In the genomic region with DNA sequence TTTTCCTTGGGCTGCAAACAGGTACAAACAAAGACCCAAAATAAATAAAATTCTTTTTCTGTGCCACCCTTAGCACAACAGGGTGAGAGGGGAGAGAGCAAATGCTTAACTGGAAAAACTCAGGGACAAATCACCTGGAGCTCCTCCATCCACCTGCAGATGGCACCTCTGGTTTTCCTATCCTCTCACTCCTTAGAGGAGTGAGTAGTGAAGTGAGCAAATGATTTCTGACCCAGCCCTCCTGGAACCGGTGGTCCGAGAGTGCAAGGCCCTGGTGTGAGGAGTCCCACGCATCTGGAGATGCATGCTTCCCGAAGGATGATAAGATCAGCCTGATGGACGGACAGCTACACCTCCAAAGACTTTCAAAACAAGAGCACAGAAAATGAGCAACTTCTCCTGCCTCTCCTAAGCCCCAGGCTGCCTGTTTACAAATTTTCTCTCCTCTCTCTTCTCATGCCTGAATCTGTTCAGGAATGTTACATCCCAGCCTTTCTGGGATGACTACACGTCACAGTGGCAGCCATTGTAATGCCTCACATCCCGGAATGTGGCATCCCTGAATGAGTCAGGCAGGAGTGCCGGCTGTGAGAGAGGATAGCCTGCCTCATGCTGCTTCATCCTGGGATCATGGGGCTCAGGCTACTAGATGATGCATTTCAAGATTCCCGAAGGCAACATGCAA, we compare ENCODE assay signal across 8 cellular contexts.
DNase-seq lines count a peak whose midpoint lies in the region; ATAC-seq and TF ChIP-seq lines count a peak whose summit lies in the region.

No MANE protein-coding gene starts in this region.

- POLR2A ChIA-PET in RWPE1 (lab: Yijun Ruan, JAX; ENCODE audit: low non-redundant PET) = no interaction called here

- ATAC-seq in GM21619 (IDR thresholded peaks at IDR 0.05; ENCODE audit: unreplicated experiment) = no peak

- TF ChIP-seq CTCF in GM12872 (IDR thresholded peaks at IDR 0.05; ENCODE audit: insufficient read depth, low read depth, low read length) = 0 out of 3 replicates have a peak, but pooled peaks have one; percentile 14
- TF ChIP-seq CTCF in RWPE1 (conservative IDR thresholded peaks at IDR 0.05; ENCODE audit: low read depth) = peak; percentile 72; the same call in 1 of the 2 replicates

- CTCF ChIA-PET in RWPE1 (lab: Yijun Ruan, JAX) = interaction anchor here (0.6 to 1.8 kb wide), 21 partner anchors 15 to 337 kb away, joined by 3 to 10 read pairs (median 4); no protein-coding TSS in a partner anchor

- H3K27ac ChIP-seq in RWPE1 = peak overlapping the region; percentile 97

- peak; percentile 100 for DNase-seq in RWPE1 (ENCODE audit: low spot score)
- peak; percentile 86 for DNase-seq in fibroblast of gingiva (ENCODE audit: low read depth)
- DNase-seq in pons (ENCODE audit: low spot score) = peak; percentile 16
- no peak for DNase-seq in activated naive CD4-positive, alpha-beta T cell treated with anti-CD3 and anti-CD28 coated beads, Interleukin-2, amount 50 U/mL, for 16 hours
- DNase-seq in stimulated activated CD4-positive, alpha-beta T cell treated with anti-CD3 and anti-CD28 coated beads, Interleukin-1b, Interleukin-23, amount 100 ng/mL, for 48 hours = no peak
- DNase-seq in occipital lobe (lab: John Stamatoyannopoulos, UW) = no peak

Comparison
In these comparisons a context has a peak if more than half of its experiments do, and no peak if none do; other contexts are left out.
1. DNase-seq: peak in RWPE1 (single experiment), fibroblast of gingiva (single experiment) and pons (single experiment); none in activated naive CD4-positive, alpha-beta T cell treated with anti-CD3 and anti-CD28 coated beads, Interleukin-2, amount 50 U/mL, for 16 hours (single experiment), stimulated activated CD4-positive, alpha-beta T cell treated with anti-CD3 and anti-CD28 coated beads, Interleukin-1b, Interleukin-23, amount 100 ng/mL, for 48 hours (single experiment) and occipital lobe (single experiment).